Comparison of ENCODE assay signal across 2 cellular contexts in the genomic region with DNA sequence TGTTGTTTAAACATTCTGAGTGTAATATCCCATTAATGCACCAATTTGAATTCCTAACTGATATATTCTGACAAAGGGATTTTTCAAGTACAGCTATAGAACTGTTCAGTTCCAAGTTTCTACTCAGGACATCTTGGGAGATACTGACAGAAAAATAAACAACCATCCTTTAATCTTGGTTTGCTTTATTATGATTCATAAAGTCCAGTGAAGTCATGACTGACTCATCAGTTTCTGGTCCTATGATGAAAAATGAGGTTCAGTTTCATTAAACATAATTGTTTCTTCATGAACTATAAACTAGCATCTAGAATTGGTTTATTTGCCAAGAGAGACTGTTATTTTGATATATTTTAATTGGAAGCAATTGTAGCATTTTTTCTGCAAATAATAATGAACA.
TF ChIP-seq lines count a peak whose summit lies in the region.

No MANE protein-coding gene starts in this region.

TF ChIP-seq in A549, 52 proteins besides CTCF, POLR2A, EP300 and RAD21 (continued from another document):
- TF ChIP-seq, protein P1, sequence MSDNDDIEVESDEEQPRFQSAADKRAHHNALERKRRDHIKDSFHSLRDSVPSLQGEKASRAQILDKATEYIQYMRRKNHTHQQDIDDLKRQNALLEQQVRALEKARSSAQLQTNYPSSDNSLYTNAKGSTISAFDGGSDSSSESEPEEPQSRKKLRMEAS (IDR thresholded peaks at IDR 0.05): no peak
TF ChIP-seq in A549: peak in this region for 3.

TF ChIP-seq in SK-N-SH treated with all-trans-retinoic acid at 6 μM for 48 hours, 23 proteins besides CTCF, POLR2A, EP300 and RAD21 (continued from another document):
- TF ChIP-seq, protein P2, sequence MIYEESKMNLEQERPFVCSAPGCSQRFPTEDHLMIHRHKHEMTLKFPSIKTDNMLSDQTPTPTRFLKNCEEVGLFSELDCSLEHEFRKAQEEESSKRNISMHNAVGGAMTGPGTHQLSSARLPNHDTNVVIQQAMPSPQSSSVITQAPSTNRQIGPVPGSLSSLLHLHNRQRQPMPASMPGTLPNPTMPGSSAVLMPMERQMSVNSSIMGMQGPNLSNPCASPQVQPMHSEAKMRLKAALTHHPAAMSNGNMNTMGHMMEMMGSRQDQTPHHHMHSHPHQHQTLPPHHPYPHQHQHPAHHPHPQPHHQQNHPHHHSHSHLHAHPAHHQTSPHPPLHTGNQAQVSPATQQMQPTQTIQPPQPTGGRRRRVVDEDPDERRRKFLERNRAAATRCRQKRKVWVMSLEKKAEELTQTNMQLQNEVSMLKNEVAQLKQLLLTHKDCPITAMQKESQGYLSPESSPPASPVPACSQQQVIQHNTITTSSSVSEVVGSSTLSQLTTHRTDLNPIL (CRISPR knock-in tag; IDR thresholded peaks at IDR 0.05; ENCODE audit: low read depth): no peak
- TF ChIP-seq, protein P3, sequence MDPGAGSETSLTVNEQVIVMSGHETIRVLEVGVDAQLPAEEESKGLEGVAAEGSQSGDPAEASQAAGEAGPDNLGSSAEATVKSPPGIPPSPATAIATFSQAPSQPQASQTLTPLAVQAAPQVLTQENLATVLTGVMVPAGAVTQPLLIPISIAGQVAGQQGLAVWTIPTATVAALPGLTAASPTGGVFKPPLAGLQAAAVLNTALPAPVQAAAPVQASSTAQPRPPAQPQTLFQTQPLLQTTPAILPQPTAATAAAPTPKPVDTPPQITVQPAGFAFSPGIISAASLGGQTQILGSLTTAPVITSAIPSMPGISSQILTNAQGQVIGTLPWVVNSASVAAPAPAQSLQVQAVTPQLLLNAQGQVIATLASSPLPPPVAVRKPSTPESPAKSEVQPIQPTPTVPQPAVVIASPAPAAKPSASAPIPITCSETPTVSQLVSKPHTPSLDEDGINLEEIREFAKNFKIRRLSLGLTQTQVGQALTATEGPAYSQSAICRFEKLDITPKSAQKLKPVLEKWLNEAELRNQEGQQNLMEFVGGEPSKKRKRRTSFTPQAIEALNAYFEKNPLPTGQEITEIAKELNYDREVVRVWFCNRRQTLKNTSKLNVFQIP (CRISPR knock-in tag; IDR thresholded peaks at IDR 0.05; ENCODE audit: borderline replicate concordance, low read depth): no peak
- TF ChIP-seq ISL1 (CRISPR knock-in tag; IDR thresholded peaks at IDR 0.05): no peak
- TF ChIP-seq TOX (CRISPR knock-in tag; IDR thresholded peaks at IDR 0.05; ENCODE audit: borderline replicate concordance): no peak
- TF ChIP-seq ZNF8 (CRISPR knock-in tag; IDR thresholded peaks at IDR 0.05): no peak
- TF ChIP-seq GLIS3 (CRISPR knock-in tag; IDR thresholded peaks at IDR 0.05): no peak
- TF ChIP-seq ESRRG (CRISPR knock-in tag; IDR thresholded peaks at IDR 0.05): no peak
- no peak for TF ChIP-seq ZC3H10 (CRISPR knock-in tag; IDR thresholded peaks at IDR 0.05)
- TF ChIP-seq, protein P4, sequence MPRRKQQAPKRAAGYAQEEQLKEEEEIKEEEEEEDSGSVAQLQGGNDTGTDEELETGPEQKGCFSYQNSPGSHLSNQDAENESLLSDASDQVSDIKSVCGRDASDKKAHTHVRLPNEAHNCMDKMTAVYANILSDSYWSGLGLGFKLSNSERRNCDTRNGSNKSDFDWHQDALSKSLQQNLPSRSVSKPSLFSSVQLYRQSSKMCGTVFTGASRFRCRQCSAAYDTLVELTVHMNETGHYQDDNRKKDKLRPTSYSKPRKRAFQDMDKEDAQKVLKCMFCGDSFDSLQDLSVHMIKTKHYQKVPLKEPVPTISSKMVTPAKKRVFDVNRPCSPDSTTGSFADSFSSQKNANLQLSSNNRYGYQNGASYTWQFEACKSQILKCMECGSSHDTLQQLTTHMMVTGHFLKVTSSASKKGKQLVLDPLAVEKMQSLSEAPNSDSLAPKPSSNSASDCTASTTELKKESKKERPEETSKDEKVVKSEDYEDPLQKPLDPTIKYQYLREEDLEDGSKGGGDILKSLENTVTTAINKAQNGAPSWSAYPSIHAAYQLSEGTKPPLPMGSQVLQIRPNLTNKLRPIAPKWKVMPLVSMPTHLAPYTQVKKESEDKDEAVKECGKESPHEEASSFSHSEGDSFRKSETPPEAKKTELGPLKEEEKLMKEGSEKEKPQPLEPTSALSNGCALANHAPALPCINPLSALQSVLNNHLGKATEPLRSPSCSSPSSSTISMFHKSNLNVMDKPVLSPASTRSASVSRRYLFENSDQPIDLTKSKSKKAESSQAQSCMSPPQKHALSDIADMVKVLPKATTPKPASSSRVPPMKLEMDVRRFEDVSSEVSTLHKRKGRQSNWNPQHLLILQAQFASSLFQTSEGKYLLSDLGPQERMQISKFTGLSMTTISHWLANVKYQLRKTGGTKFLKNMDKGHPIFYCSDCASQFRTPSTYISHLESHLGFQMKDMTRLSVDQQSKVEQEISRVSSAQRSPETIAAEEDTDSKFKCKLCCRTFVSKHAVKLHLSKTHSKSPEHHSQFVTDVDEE (CRISPR knock-in tag; IDR thresholded peaks at IDR 0.05): no peak
- no peak for TF ChIP-seq ARNTL (CRISPR knock-in tag; IDR thresholded peaks at IDR 0.05; ENCODE audit: borderline replicate concordance, low read depth)
TF ChIP-seq in SK-N-SH treated with all-trans-retinoic acid at 6 μM for 48 hours: peak in this region for 0.
